ENCODE assay signal across 11 cellular contexts in genomic region chr2:238136820-238137537, GRCh38. TPM values are rescaled to one million over a fixed set of nuclear protein-coding genes. Genes with fewer than 3 reads are reported as not detected.
DNase-seq lines count a peak whose midpoint lies in the region; ATAC-seq and TF ChIP-seq lines count a peak whose summit lies in the region.
"Had no signal": no experiment of that assay in that cellular context is flagged by ENCODE, and none has a peak within 500 bp of the region (broad histone marks: within the 10 kb centered on the region; RNA-seq: fewer than 3 reads in every experiment).

No MANE protein-coding gene starts in this region.

- H3K27ac ChIP-seq in right atrium auricular region: peak overlapping the region; percentile 90 to 96
- H3K27ac ChIP-seq in upper lobe of left lung: peak overlapping the region in 1 of 4 donors; percentile 57
- H3K27ac ChIP-seq: suprapubic skin had no signal

- H3K27ac Mint-ChIP-seq in stimulated activated effector memory CD8-positive, alpha-beta T cell treated with anti-CD3 and anti-CD28 coated beads, Interleukin-12 subunit alpha, Interleukin-12 subunit beta, amount 100 ng/mL, for 72 hours: no peak overlapping the region
- H3K27ac Mint-ChIP-seq: activated naive CD4-positive, alpha-beta T cell treated with anti-CD3 and anti-CD28 coated beads, Interleukin-2, amount 10 ng/mL, durations not matched to agents 7 days and 5 days had no signal

- no peaks in the 10 kb centered on the region for H3K27me3 ChIP-seq in right atrium auricular region
- no peaks in the 10 kb centered on the region for H3K27me3 ChIP-seq in upper lobe of left lung

- no peak for TF ChIP-seq EP300 in upper lobe of left lung (IDR thresholded peaks at IDR 0.05)

- H3K4me3 ChIP-seq in right atrium auricular region (no peak overlapping the region), upper lobe of left lung (no peak overlapping the region)
- H3K4me3 ChIP-seq: suprapubic skin had no signal

- no peak overlapping the region for H3K4me3 Mint-ChIP-seq in stimulated activated effector memory CD8-positive, alpha-beta T cell treated with anti-CD3 and anti-CD28 coated beads, Interleukin-12 subunit alpha, Interleukin-12 subunit beta, amount 100 ng/mL, for 72 hours
- H3K4me3 Mint-ChIP-seq: activated naive CD4-positive, alpha-beta T cell treated with anti-CD3 and anti-CD28 coated beads, Interleukin-2, amount 10 ng/mL, durations not matched to agents 7 days and 5 days had no signal

- TF ChIP-seq CTCF in right atrium auricular region (IDR thresholded peaks at IDR 0.05) (no peak), upper lobe of left lung (IDR thresholded peaks at IDR 0.05) (no peak)

- H3K36me3 Mint-ChIP-seq in stimulated activated effector memory CD8-positive, alpha-beta T cell treated with anti-CD3 and anti-CD28 coated beads, Interleukin-12 subunit alpha, Interleukin-12 subunit beta, amount 100 ng/mL, for 72 hours: no peaks in the 10 kb centered on the region
- H3K36me3 Mint-ChIP-seq: activated naive CD4-positive, alpha-beta T cell treated with anti-CD3 and anti-CD28 coated beads, Interleukin-2, amount 10 ng/mL, durations not matched to agents 7 days and 5 days had no signal

- TF ChIP-seq POLR2A in upper lobe of left lung (IDR thresholded peaks at IDR 0.05): no peak

- no peaks in the 10 kb centered on the region for H3K9me3 Mint-ChIP-seq in stimulated activated effector memory CD8-positive, alpha-beta T cell treated with anti-CD3 and anti-CD28 coated beads, Interleukin-12 subunit alpha, Interleukin-12 subunit beta, amount 100 ng/mL, for 72 hours
- H3K9me3 Mint-ChIP-seq: activated naive CD4-positive, alpha-beta T cell treated with anti-CD3 and anti-CD28 coated beads, Interleukin-2, amount 10 ng/mL, durations not matched to agents 7 days and 5 days had no signal

- peaks cover 8% of the 10 kb centered on the region for H3K4me1 Mint-ChIP-seq in stimulated activated effector memory CD8-positive, alpha-beta T cell treated with anti-CD3 and anti-CD28 coated beads, Interleukin-12 subunit alpha, Interleukin-12 subunit beta, amount 100 ng/mL, for 72 hours

- DNase-seq in HT-29 (ENCODE audit: low spot score) (peak; percentile 39), amniotic epithelial cell (ENCODE audit: low read depth) (peak; percentile 85), right atrium auricular region (ENCODE audit: low spot score) (peak; percentile 69), upper lobe of left lung (peak; percentile 71 to 73)
- DNase-seq in stimulated activated effector memory CD8-positive, alpha-beta T cell treated with anti-CD3 and anti-CD28 coated beads, Interleukin-12 subunit alpha, Interleukin-12 subunit beta, amount 100 ng/mL, for 72 hours (ENCODE audit: low spot score in 2 of 2): no peak
- DNase-seq: activated CD4-positive, CD25-positive, alpha-beta regulatory T cell; activated naive CD4-positive, alpha-beta T cell treated with anti-CD3 and anti-CD28 coated beads, Interleukin-2, amount 10 ng/mL, durations not matched to agents 7 days and 5 days had no signal

- peaks cover 8% of the 10 kb centered on the region for H3K36me3 ChIP-seq in right atrium auricular region
- no peaks in the 10 kb centered on the region for H3K36me3 ChIP-seq in upper lobe of left lung
- H3K36me3 ChIP-seq: suprapubic skin had no signal

- ATAC-seq in upper lobe of left lung (ENCODE audit: low FRiP score in 2 of 2) (peak in 1 of 2 donors; percentile 41), GM18870 (IDR thresholded peaks at IDR 0.05; ENCODE audit: unreplicated experiment) (no peak), GM21825 (IDR thresholded peaks at IDR 0.05; ENCODE audit: unreplicated experiment) (no peak)
- ATAC-seq in stimulated activated effector memory CD8-positive, alpha-beta T cell treated with anti-CD3 and anti-CD28 coated beads, Interleukin-12 subunit alpha, Interleukin-12 subunit beta, amount 100 ng/mL, for 72 hours: no peak

- H3K4me1 ChIP-seq in right atrium auricular region (peaks cover 0 to 57% of the 10 kb centered on the region in 2 donors), upper lobe of left lung (peaks cover 8 to 19% (median 13%) of the 10 kb centered on the region in 4 donors)

- WGBS in upper lobe of left lung, 2 donors: 70 to 74% methylated on average over 9 to 14 of the region's 14 CpGs

- H3K9me3 ChIP-seq in right atrium auricular region (no peaks in the 10 kb centered on the region), upper lobe of left lung (no peaks in the 10 kb centered on the region)
- H3K9me3 ChIP-seq: suprapubic skin had no signal

RNA-seq across cellular contexts. Expression of gene KLHL30, which starts 1.5 kb away (rescaled TPM):
- 1.1 and 1.7 TPM in 2 replicates for total RNA-seq in HT-29 (2014; rRNA removed; shearing (Covaris generic))
- total RNA-seq in right atrium auricular region (10 to 100 TPM; 24.9 to 29.0 TPM), upper lobe of left lung (1 to 10 TPM in 2 of 6 donors, under 1 TPM in 2, not detected in 2; 0.30 to 1.3 (median 0.97) TPM)
- total RNA-seq: endothelial cell of umbilical vein had no signal

RNA-seq across cellular contexts. Expression of gene ERFE, which starts 21.8 kb away (rescaled TPM):
- total RNA-seq in HT-29 (2014; rRNA removed; shearing (Covaris generic)): 4.0 and 4.5 TPM in 2 replicates
- total RNA-seq in right atrium auricular region (1 to 10 TPM in 1 of 2 donors, under 1 TPM in 1; 0.33 to 1.5 TPM), upper lobe of left lung (1 to 10 TPM in 1 of 6 donors, under 1 TPM in 2, not detected in 3; 0.30 to 1.1 (median 0.43) TPM)
- total RNA-seq: suprapubic skin had no signal

RNA-seq across cellular contexts. Expression of gene ESPNL, which starts 36.8 kb away (rescaled TPM):
- not detected in 2 replicates for total RNA-seq in HT-29 (2014; rRNA removed; shearing (Covaris generic))
- total RNA-seq in right atrium auricular region (1 to 10 TPM in 1 of 2 donors, under 1 TPM in 1; 0.26 to 2.0 TPM), upper lobe of left lung (1 to 10 TPM in 1 of 6 donors, under 1 TPM in 3, not detected in 2; 0.10 to 3.1 (median 0.38) TPM)
- total RNA-seq: endothelial cell of umbilical vein had no signal

Comparison
In these comparisons a context has a peak if more than half of its experiments do, and no peak if none do; other contexts are left out.
1. DNase-seq: peak in HT-29 (single experiment), amniotic epithelial cell (single experiment), right atrium auricular region (single experiment) and upper lobe of left lung (2 of 2); none in stimulated activated effector memory CD8-positive, alpha-beta T cell treated with anti-CD3 and anti-CD28 coated beads, Interleukin-12 subunit alpha, Interleukin-12 subunit beta, amount 100 ng/mL, for 72 hours (0 of 2).